8 cellular contexts compared by ENCODE assay signal in the genomic region with DNA sequence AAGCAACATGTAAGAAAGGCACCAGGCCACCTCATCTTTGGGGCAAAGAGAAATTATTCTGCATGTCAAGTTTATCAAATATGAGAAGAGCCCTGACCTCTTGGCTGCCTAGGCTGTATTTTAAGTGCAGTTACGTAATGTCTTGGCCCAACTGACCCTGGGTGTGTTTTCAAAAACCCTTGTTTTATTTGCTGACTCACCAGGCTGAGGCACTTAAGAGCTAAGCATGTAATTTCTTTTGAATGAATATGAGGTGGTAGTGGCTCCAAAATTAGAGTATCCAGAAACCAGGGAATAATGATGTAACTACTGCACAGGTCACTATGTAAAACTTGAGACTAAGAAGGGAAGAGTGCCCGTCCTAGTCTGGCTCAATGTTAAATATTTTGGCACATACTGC. TPM values are rescaled to one million over a fixed set of nuclear protein-coding genes. Genes with fewer than 3 reads are reported as not detected.
DNase-seq lines count a peak whose midpoint lies in the region; ATAC-seq, FAIRE-seq and TF ChIP-seq lines count a peak whose summit lies in the region.
"Had no signal": no experiment of that assay in that cellular context is flagged by ENCODE, and none has a peak within 500 bp of the region (broad histone marks: within the 10 kb centered on the region; RNA-seq: fewer than 3 reads in every experiment).

No MANE protein-coding gene starts in this region.

- H3K36me3 ChIP-seq in SK-N-SH (replicated peaks in 1 of 2; ENCODE audit: control insufficient read depth in 1 of 2, insufficient read depth in 2 of 2, low read length in 1 of 2) (no peaks in the 10 kb centered on the region), thyroid gland (no peaks in the 10 kb centered on the region)
- H3K36me3 ChIP-seq: neutrophil had no signal

- H3K4me3 ChIP-seq in SK-N-SH (ENCODE audit: low read depth in 2 of 2, low read length in 1 of 2) (no peak overlapping the region), thyroid gland (replicated peaks in 1 of 3) (no peak overlapping the region)

- TF ChIP-seq CTCF in SK-N-SH (IDR thresholded peaks at IDR 0.05), result no peak
- no peak for TF ChIP-seq CTCF in thyroid gland (IDR thresholded peaks at IDR 0.05)

- H3K9me3 ChIP-seq in SK-N-SH, result no peaks in the 10 kb centered on the region
- H3K9me3 ChIP-seq in thyroid gland, result no peaks in the 10 kb centered on the region
- H3K9me3 ChIP-seq: neutrophil had no signal

- H3K79me2 ChIP-seq in SK-N-SH (ENCODE audit: insufficient read depth), result no peaks in the 10 kb centered on the region

- FAIRE-seq in HTR-8/SVneo (lab: Jason Lieb, UNC), result no peak

- H3K9me2 ChIP-seq in SK-N-SH, result no peaks in the 10 kb centered on the region

- DNase-seq in HTR-8/SVneo (ENCODE audit: insufficient read length, low spot score) (peak; percentile 74), SK-N-SH (no peak), Right ventricle myocardium superior (no peak), thyroid gland (peak; percentile 70 to 72), NCI-H510A treated with DMSO at 0.1 percent for 48 hours (lab: John Stamatoyannopoulos, UW) (no peak), NAMALWA (ENCODE audit: low spot score) (no peak)
- no peak for DNase-seq in stimulated activated CD4-positive, alpha-beta T cell treated with anti-CD3 and anti-CD28 coated beads, Interleukin-1b, Interleukin-23, amount 100 ng/mL, for 48 hours

- intact Hi-C loops in Right ventricle myocardium superior (cut with DNase I), result no loop called here
- intact Hi-C loops in thyroid gland (cut with DNase I), result no loop called here

- no peak overlapping the region for H3K4me2 ChIP-seq in SK-N-SH

- TF ChIP-seq POLR2A in thyroid gland (IDR thresholded peaks at IDR 0.05), result no peak

- H3K27me3 ChIP-seq in SK-N-SH (ENCODE audit: insufficient read depth), result no peaks in the 10 kb centered on the region; the same call in 1 of the 2 replicates
- H3K27me3 ChIP-seq in thyroid gland, result no peaks in the 10 kb centered on the region
- H3K27me3 ChIP-seq: neutrophil had no signal

- POLR2A ChIA-PET in SK-N-SH (lab: Yijun Ruan, JAX), result no interaction called here

- peak overlapping the region; percentile 45 for H2AFZ ChIP-seq in SK-N-SH (ENCODE audit: low read depth)

- 43% methylated on average over 2 of the region's 2 CpGs for WGBS in SK-N-SH (ENCODE audit: low lambda C conversion rate)
- 9 to 19% methylated on average over 2 of the region's 2 CpGs for WGBS in thyroid gland, 2 donors

- CTCF ChIA-PET in SK-N-SH (lab: Yijun Ruan, JAX), result no interaction called here

- no peak overlapping the region for H3K9ac ChIP-seq in SK-N-SH

- no peaks in the 10 kb centered on the region for H4K20me1 ChIP-seq in SK-N-SH (ENCODE audit: insufficient read depth)

- ATAC-seq in Right ventricle myocardium superior (ENCODE audit: poor library complexity), result peak; percentile 96

- TF ChIP-seq EP300 in SK-N-SH (IDR thresholded peaks at IDR 0.05; ENCODE audit: borderline replicate concordance in 1 of 2, low read depth in 1 of 2, low read length in 1 of 2), result no peak

- no peak for TF ChIP-seq RAD21 in SK-N-SH (IDR thresholded peaks at IDR 0.05; ENCODE audit: low read length)

- H3F3A ChIP-seq in SK-N-SH (replicated peaks; ENCODE audit: insufficient read depth), result peaks cover 3% of the 10 kb centered on the region

- H3K4me1 ChIP-seq in SK-N-SH (ENCODE audit: control insufficient read depth in 1 of 2, insufficient read depth in 2 of 2, low read depth in 1 of 2, low read length in 1 of 2), result no peaks in the 10 kb centered on the region
- H3K4me1 ChIP-seq in thyroid gland, result peaks cover 20 to 33% of the 10 kb centered on the region in 2 donors

- H3K27ac ChIP-seq in SK-N-SH (ENCODE audit: low read depth in 2 of 2, low read length in 1 of 2), result peak overlapping the region in 1 of 2 experiments; percentile 20; a peak in 2 of 4 replicates
- peak overlapping the region; percentile 85 to 95 (median 89) for H3K27ac ChIP-seq in thyroid gland
- H3K27ac ChIP-seq: neutrophil had no signal

TF ChIP-seq in SK-N-SH, 30 proteins besides CTCF, POLR2A, EP300 and RAD21:
- TF ChIP-seq NFIC (IDR thresholded peaks at IDR 0.05; ENCODE audit: borderline replicate concordance) (peak; percentile 46; the same call in 1 of the 2 replicates), FOSL2 (IDR thresholded peaks at IDR 0.05; ENCODE audit: borderline replicate concordance, low read depth) (peak; percentile 61; the same call in 1 of the 2 replicates), JUND (IDR thresholded peaks at IDR 0.05) (peak; percentile 46; the same call in 1 of the 2 replicates), PBX3 (IDR thresholded peaks at IDR 0.05) (peak; percentile 21; the same call in 1 of the 2 replicates), EZH2phosphoT487 (IDR thresholded peaks at IDR 0.05; ENCODE audit: borderline replicate concordance, low read depth) (no peak), RXRA (IDR thresholded peaks at IDR 0.05; ENCODE audit: borderline replicate concordance, low read depth) (peak; percentile 66; the same call in 1 of the 2 replicates), MEF2A (IDR thresholded peaks at IDR 0.05; ENCODE audit: borderline replicate concordance, low read depth) (peak; percentile 56; the same call in 1 of the 2 replicates), TCF12 (IDR thresholded peaks at IDR 0.05) (peak; percentile 19; the same call in 1 of the 2 replicates), RFX5 (IDR thresholded peaks at IDR 0.05; ENCODE audit: low read length) (no peak)
- TF ChIP-seq, protein P1, sequence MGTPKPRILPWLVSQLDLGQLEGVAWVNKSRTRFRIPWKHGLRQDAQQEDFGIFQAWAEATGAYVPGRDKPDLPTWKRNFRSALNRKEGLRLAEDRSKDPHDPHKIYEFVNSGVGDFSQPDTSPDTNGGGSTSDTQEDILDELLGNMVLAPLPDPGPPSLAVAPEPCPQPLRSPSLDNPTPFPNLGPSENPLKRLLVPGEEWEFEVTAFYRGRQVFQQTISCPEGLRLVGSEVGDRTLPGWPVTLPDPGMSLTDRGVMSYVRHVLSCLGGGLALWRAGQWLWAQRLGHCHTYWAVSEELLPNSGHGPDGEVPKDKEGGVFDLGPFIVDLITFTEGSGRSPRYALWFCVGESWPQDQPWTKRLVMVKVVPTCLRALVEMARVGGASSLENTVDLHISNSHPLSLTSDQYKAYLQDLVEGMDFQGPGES (IDR thresholded peaks at IDR 0.05; ENCODE audit: low read depth, low read length), result no peak

RNA-seq across cellular contexts. Expression of gene PGPEP1L, which starts 24.3 kb away (rescaled TPM):
- polyA plus RNA-seq in SK-N-SH (2012; rRNA removed), result not detected in 2 replicates
- polyA plus RNA-seq in SK-N-SH (2012; cell fraction: cytosol; rRNA removed), result not detected in 2 replicates
- 0.07 and 0.26 TPM in 2 replicates for polyA plus RNA-seq in SK-N-SH (2012; cell fraction: nucleus; rRNA removed)
- total RNA-seq in Right ventricle myocardium superior, result 0.38 TPM
- not detected for total RNA-seq in thyroid gland

Comparison
In these comparisons a context has a peak if more than half of its experiments do, and no peak if none do; other contexts are left out.
1. DNase-seq: peak in HTR-8/SVneo (single experiment) and thyroid gland (2 of 2); none in SK-N-SH (single experiment), Right ventricle myocardium superior (single experiment), NCI-H510A treated with DMSO at 0.1 percent for 48 hours (single experiment), stimulated activated CD4-positive, alpha-beta T cell treated with anti-CD3 and anti-CD28 coated beads, Interleukin-1b, Interleukin-23, amount 100 ng/mL, for 48 hours (single experiment) and NAMALWA (single experiment).